In genomic region chr5:155049569-155050383, GRCh38 we compare ENCODE assay signal across 12 cellular contexts.
A peak's percentile ranks its signal among the peaks of the same experiment; 100 is the strongest.
DNase-seq lines count a peak whose midpoint lies in the region; ATAC-seq and TF ChIP-seq lines count a peak whose summit lies in the region.
"Had no signal": no experiment of that assay in that cellular context is flagged by ENCODE, and none has a peak within 500 bp of the region (broad histone marks: within the 10 kb centered on the region; RNA-seq: fewer than 3 reads in every experiment).

No MANE protein-coding gene starts in this region.

- H3K79me2 ChIP-seq in SU-DHL-6 (ENCODE audit: insufficient read depth, low read length), result no peaks in the 10 kb centered on the region

- H2AFZ ChIP-seq in SU-DHL-6 (ENCODE audit: low read depth, low read length, severe bottlenecking), result no peak overlapping the region

- H3K4me3 ChIP-seq in HAP-1 (no peak overlapping the region), SU-DHL-6 (ENCODE audit: insufficient read depth, low read length, poor library complexity, severe bottlenecking) (no peak overlapping the region)
- H3K4me3 ChIP-seq in effector memory CD4-positive, alpha-beta T cell (ENCODE audit: insufficient read depth, low read depth, low read length, poor library complexity, severe bottlenecking), result no peak overlapping the region
- H3K4me3 ChIP-seq: suprapubic skin had no signal

- no peaks in the 10 kb centered on the region for H4K20me1 ChIP-seq in SU-DHL-6 (ENCODE audit: low read depth, low read length)

- no peaks in the 10 kb centered on the region for H3F3A ChIP-seq in SU-DHL-6 (ENCODE audit: insufficient read depth)

- in situ Hi-C loops in HAP-1 (cut with MboI; ENCODE audit: low sequenced_read_pairs), result no loop called here

- TF ChIP-seq CTCF in SU-DHL-6 (IDR thresholded peaks at IDR 0.05; ENCODE audit: insufficient read depth, low read length, poor library complexity, severe bottlenecking), result peak; percentile 12

- ATAC-seq in HG02610 (IDR thresholded peaks at IDR 0.05; ENCODE audit: unreplicated experiment), result no peak

- no peaks in the 10 kb centered on the region; the same call in 1 of the 2 replicates for H3K9me3 ChIP-seq in HAP-1
- H3K9me3 ChIP-seq in SU-DHL-6 (ENCODE audit: insufficient read depth, low read length), result no peaks in the 10 kb centered on the region
- H3K9me3 ChIP-seq in effector memory CD4-positive, alpha-beta T cell (ENCODE audit: control insufficient read depth, low read length), result no peaks in the 10 kb centered on the region
- H3K9me3 ChIP-seq: suprapubic skin had no signal

- H3K9ac ChIP-seq in SU-DHL-6 (ENCODE audit: low read length), result no peak overlapping the region

- no peaks in the 10 kb centered on the region for H3K36me3 ChIP-seq in HAP-1 (replicated peaks)
- no peaks in the 10 kb centered on the region for H3K36me3 ChIP-seq in SU-DHL-6 (ENCODE audit: low read length)
- H3K36me3 ChIP-seq in effector memory CD4-positive, alpha-beta T cell (ENCODE audit: control insufficient read depth, insufficient read depth, low read length), result no peaks in the 10 kb centered on the region
- H3K36me3 ChIP-seq: suprapubic skin had no signal

- DNase-seq in COLO668 (lab: John Stamatoyannopoulos, UW; ENCODE audit: unreplicated experiment), result peak; percentile 3
- DNase-seq in HAP-1 (ENCODE audit: low spot score in 2 of 2), result peak; percentile 9 to 35
- peak; percentile 82 for DNase-seq in islet precursor cell
- no peak for DNase-seq in Ammon's horn (ENCODE audit: low spot score)
- no peak for DNase-seq in effector memory CD4-positive, alpha-beta T cell
- no peak for DNase-seq in NCI-H1930 (lab: John Stamatoyannopoulos, UW)
- DNase-seq: cortex of kidney, GOT3, Right ventricle myocardium superior had no signal

- H3K27me3 ChIP-seq in HAP-1 (ENCODE audit: low read depth) (no peaks in the 10 kb centered on the region), SU-DHL-6 (ENCODE audit: low read length) (no peaks in the 10 kb centered on the region)
- no peaks in the 10 kb centered on the region for H3K27me3 ChIP-seq in effector memory CD4-positive, alpha-beta T cell (replicated peaks; ENCODE audit: control insufficient read depth, insufficient read depth, low read length, poor library complexity, severe bottlenecking)
- H3K27me3 ChIP-seq: suprapubic skin had no signal

- H3K4me1 ChIP-seq in HAP-1, result no peaks in the 10 kb centered on the region
- no peaks in the 10 kb centered on the region for H3K4me1 ChIP-seq in effector memory CD4-positive, alpha-beta T cell (ENCODE audit: control insufficient read depth, insufficient read depth, low read length, poor library complexity, severe bottlenecking)
- H3K4me1 ChIP-seq: suprapubic skin had no signal

- H3K9me2 ChIP-seq in SU-DHL-6 (replicated peaks; ENCODE audit: insufficient read depth, low read length), result no peaks in the 10 kb centered on the region

- H3K4me2 ChIP-seq in SU-DHL-6 (ENCODE audit: low read depth, low read length, poor library complexity, severe bottlenecking), result no peak overlapping the region

- H3K27ac ChIP-seq in SU-DHL-6 (ENCODE audit: low read depth, low read length), result no peak overlapping the region
- H3K27ac ChIP-seq in effector memory CD4-positive, alpha-beta T cell (ENCODE audit: insufficient read depth, low read length, poor library complexity, severe bottlenecking), result no peak overlapping the region
- H3K27ac ChIP-seq: suprapubic skin had no signal

Comparison
In these comparisons a context has a peak if more than half of its experiments do, and no peak if none do; other contexts are left out.
1. DNase-seq: peak in COLO668 (single experiment), HAP-1 (2 of 2) and islet precursor cell (single experiment); none in Ammon's horn (single experiment), effector memory CD4-positive, alpha-beta T cell (0 of 3) and NCI-H1930 (0 of 2).